In genomic region chr10:61439058-61439607, GRCh38 we compare ENCODE assay signal across 21 cellular contexts. TPM values are rescaled to one million over a fixed set of nuclear protein-coding genes. Genes with fewer than 3 reads are reported as not detected.
"Had no signal": no experiment of that assay in that cellular context is flagged by ENCODE, and none has a peak within 500 bp of the region (broad histone marks: within the 10 kb centered on the region; RNA-seq: fewer than 3 reads in every experiment).

No MANE protein-coding gene starts in this region.

- H2AFZ ChIP-seq: hepatocyte had no signal

- H3K4me2 ChIP-seq: hepatocyte had no signal

- H3K27ac Mint-ChIP-seq: activated naive CD8-positive, alpha-beta T cell treated with anti-CD3 and anti-CD28 coated beads for 36 hours; immature natural killer cell; mesothelial cell of epicardium; naive thymus-derived CD8-positive, alpha-beta T cell; progenitor cell of endocrine pancreas; T-helper 17 cell had no signal

- ATAC-seq: foreskin keratinocyte; left lobe of liver; naive thymus-derived CD8-positive, alpha-beta T cell; T-helper 17 cell had no signal

- H3K9me3 ChIP-seq: upper lobe of left lung had no signal

- H3K4me3 Mint-ChIP-seq: activated naive CD8-positive, alpha-beta T cell treated with anti-CD3 and anti-CD28 coated beads for 36 hours; immature natural killer cell; mesothelial cell of epicardium; naive thymus-derived CD8-positive, alpha-beta T cell; T-helper 17 cell had no signal

- H3K27me3 Mint-ChIP-seq: activated naive CD8-positive, alpha-beta T cell treated with anti-CD3 and anti-CD28 coated beads for 36 hours; progenitor cell of endocrine pancreas had no signal

- H3K36me3 Mint-ChIP-seq: activated naive CD8-positive, alpha-beta T cell treated with anti-CD3 and anti-CD28 coated beads for 36 hours; immature natural killer cell; mesothelial cell of epicardium; naive thymus-derived CD8-positive, alpha-beta T cell had no signal

- H3K4me1 ChIP-seq: foreskin keratinocyte had no signal

- H3K27ac ChIP-seq: coronary artery, foreskin keratinocyte, hepatocyte had no signal

- H3K9me3 Mint-ChIP-seq: activated naive CD8-positive, alpha-beta T cell treated with anti-CD3 and anti-CD28 coated beads for 36 hours; immature natural killer cell; mesothelial cell of epicardium; naive thymus-derived CD8-positive, alpha-beta T cell had no signal

- H3K4me3 ChIP-seq: coronary artery, hepatocyte, lung, upper lobe of left lung had no signal

- H3K79me2 ChIP-seq: hepatocyte had no signal

- H3K27me3 ChIP-seq: foreskin keratinocyte, hepatocyte, upper lobe of left lung had no signal

- H3K36me3 ChIP-seq: upper lobe of left lung had no signal

- DNase-seq: activated CD4-positive, alpha-beta T cell treated with anti-CD3 and anti-CD28 coated beads for 4 hours; activated CD4-positive, alpha-beta T cell treated with anti-CD3 and anti-CD28 coated beads, Interleukin-2, amount 50 U/mL, for 48 hours; activated CD4-positive, CD25-positive, alpha-beta regulatory T cell; activated naive CD4-positive, alpha-beta T cell treated with Interleukin-2 at 50 U/mL for 16 hours; activated naive CD8-positive, alpha-beta T cell treated with anti-CD3 and anti-CD28 coated beads for 36 hours; activated T-cell treated with anti-CD3 and anti-CD28 coated beads, Interleukin-2, amount 50 U/mL, for 48 hours; cerebellar nuclear complex; immature natural killer cell; retina; stimulated activated CD4-positive, alpha-beta T cell treated with anti-CD3 and anti-CD28 coated beads, Interleukin-4, amount 100 ng/mL, for 24 hours; stimulated activated naive CD4-positive, alpha-beta T cell treated with Interleukin-2 at 50 U/mL for 16 hours; T-helper 17 cell; upper lobe of left lung had no signal

RNA-seq across cellular contexts. Expression of gene TMEM26, which starts 14.0 kb away (rescaled TPM):
- total RNA-seq: activated naive CD8-positive, alpha-beta T cell treated with anti-CD3 and anti-CD28 coated beads for 36 hours; foreskin keratinocyte; naive thymus-derived CD8-positive, alpha-beta T cell; T-helper 17 cell had no signal
- polyA plus RNA-seq: foreskin keratinocyte; immature natural killer cell; naive thymus-derived CD8-positive, alpha-beta T cell had no signal
